10 cellular contexts compared by ENCODE assay signal in genomic region chr6:168158280-168158979, GRCh38.
DNase-seq lines count a peak whose midpoint lies in the region; FAIRE-seq and TF ChIP-seq lines count a peak whose summit lies in the region.
"Had no signal": no experiment of that assay in that cellular context is flagged by ENCODE, and none has a peak within 500 bp of the region (broad histone marks: within the 10 kb centered on the region; RNA-seq: fewer than 3 reads in every experiment).

No MANE protein-coding gene starts in this region.

- no peaks in the 10 kb centered on the region for H3K4me1 ChIP-seq in endodermal cell (ENCODE audit: control insufficient read depth, insufficient read depth, low read length)
- H3K4me1 ChIP-seq in sigmoid colon: peaks cover 2 to 80% (median 62%) of the 10 kb centered on the region in 4 donors

- H3K4me3 ChIP-seq in endodermal cell (ENCODE audit: low read length) (no peak overlapping the region), sigmoid colon (peak overlapping the region in 2 of 4 donors; percentile 12 to 28)

- no peak overlapping the region for H3K9ac ChIP-seq in endodermal cell (ENCODE audit: extremely low read depth, low read length, poor library complexity, severe bottlenecking)

- peak overlapping the region; percentile 13 for H3K27ac ChIP-seq in endodermal cell (ENCODE audit: low read depth, low read length)
- H3K27ac ChIP-seq in sigmoid colon: peak overlapping the region in 3 of 4 donors; percentile 72 to 83 (median 83)

- H3K9me3 ChIP-seq in endodermal cell (ENCODE audit: control insufficient read depth, low read length): no peaks in the 10 kb centered on the region
- H3K9me3 ChIP-seq in sigmoid colon: no peaks in the 10 kb centered on the region

- intact Hi-C loops in sigmoid colon (cut with DNase I): loop anchor here (10.0 kb wide), 2 partner anchors 726 to 1366 kb away; no protein-coding TSS in a partner anchor

- no peak for TF ChIP-seq POLR2A in sigmoid colon (IDR thresholded peaks at IDR 0.05)

- WGBS in endodermal cell (ENCODE audit: insufficient coverage in 1 of 2, insufficient read length in 1 of 2), 2 experiments: 69 to 77% methylated on average over 12 to 18 of the region's 18 CpGs
- 57 to 60% methylated on average over 18 of the region's 18 CpGs for WGBS in sigmoid colon, 2 donors

- no peak for TF ChIP-seq CTCF in endodermal cell (conservative IDR thresholded peaks at IDR 0.05)
- no peak for TF ChIP-seq CTCF in sigmoid colon (IDR thresholded peaks at IDR 0.05)

- TF ChIP-seq EP300 in sigmoid colon (IDR thresholded peaks at IDR 0.05): no peak

- H3K4me1 Mint-ChIP-seq in endodermal cell: peaks cover 17% of the 10 kb centered on the region
- H3K4me1 Mint-ChIP-seq: activated B cell treated with CpG ODN at 0.5 μM for 24 hours had no signal

- peaks cover 6% of the 10 kb centered on the region for H3K27me3 Mint-ChIP-seq in endodermal cell (ENCODE audit: insufficient read depth)
- H3K27me3 Mint-ChIP-seq: activated B cell treated with CpG ODN at 0.5 μM for 24 hours had no signal

- no peaks in the 10 kb centered on the region for H3K9me3 Mint-ChIP-seq in endodermal cell
- H3K9me3 Mint-ChIP-seq: activated B cell treated with CpG ODN at 0.5 μM for 24 hours had no signal

- DNase-seq in EH (ENCODE audit: low read depth) (peak; percentile 3), NCI-H2107 treated with DMSO at 0.1 percent for 48 hours (lab: John Stamatoyannopoulos, UW; ENCODE audit: unreplicated experiment) (peak; percentile 74), endodermal cell (peak; percentile 56), sigmoid colon (peak; percentile 56), HTR-8/SVneo (ENCODE audit: insufficient read length, low spot score) (no peak), SKM-1 treated with dmso at 0.1 percent for 144 hours (lab: John Stamatoyannopoulos, UW; ENCODE audit: unreplicated experiment) (no peak), HuH-7 (ENCODE audit: low spot score) (no peak)
- no peak for DNase-seq in activated CD4-positive, alpha-beta T cell treated with anti-CD3 and anti-CD28 coated beads for 48 hours
- DNase-seq: activated B cell treated with CpG ODN at 0.5 μM for 24 hours, NCI-H1930 had no signal

- no peaks in the 10 kb centered on the region for H3K27me3 ChIP-seq in endodermal cell (ENCODE audit: control insufficient read depth, insufficient read depth, low read length, poor library complexity, severe bottlenecking)
- no peaks in the 10 kb centered on the region for H3K27me3 ChIP-seq in sigmoid colon

- H3K27ac Mint-ChIP-seq in endodermal cell: no peak overlapping the region
- H3K27ac Mint-ChIP-seq: activated B cell treated with CpG ODN at 0.5 μM for 24 hours had no signal

- no peak overlapping the region for H3K4me3 Mint-ChIP-seq in endodermal cell
- H3K4me3 Mint-ChIP-seq: activated B cell treated with CpG ODN at 0.5 μM for 24 hours had no signal

- no peaks in the 10 kb centered on the region for H3K36me3 ChIP-seq in endodermal cell (ENCODE audit: control insufficient read depth, insufficient read depth, low read length)
- no peaks in the 10 kb centered on the region for H3K36me3 ChIP-seq in sigmoid colon

- no peak for FAIRE-seq in HTR-8/SVneo (lab: Jason Lieb, UNC)

- H3K36me3 Mint-ChIP-seq in endodermal cell (ENCODE audit: low read depth): no peaks in the 10 kb centered on the region

Comparison
In these comparisons a context has a peak if more than half of its experiments do, and no peak if none do; other contexts are left out.
1. DNase-seq: peak in EH (single experiment), NCI-H2107 treated with DMSO at 0.1 percent for 48 hours (single experiment), endodermal cell (single experiment) and sigmoid colon (single experiment); none in HTR-8/SVneo (single experiment), SKM-1 treated with dmso at 0.1 percent for 144 hours (single experiment), HuH-7 (single experiment) and activated CD4-positive, alpha-beta T cell treated with anti-CD3 and anti-CD28 coated beads for 48 hours (single experiment).